In the genomic region with DNA sequence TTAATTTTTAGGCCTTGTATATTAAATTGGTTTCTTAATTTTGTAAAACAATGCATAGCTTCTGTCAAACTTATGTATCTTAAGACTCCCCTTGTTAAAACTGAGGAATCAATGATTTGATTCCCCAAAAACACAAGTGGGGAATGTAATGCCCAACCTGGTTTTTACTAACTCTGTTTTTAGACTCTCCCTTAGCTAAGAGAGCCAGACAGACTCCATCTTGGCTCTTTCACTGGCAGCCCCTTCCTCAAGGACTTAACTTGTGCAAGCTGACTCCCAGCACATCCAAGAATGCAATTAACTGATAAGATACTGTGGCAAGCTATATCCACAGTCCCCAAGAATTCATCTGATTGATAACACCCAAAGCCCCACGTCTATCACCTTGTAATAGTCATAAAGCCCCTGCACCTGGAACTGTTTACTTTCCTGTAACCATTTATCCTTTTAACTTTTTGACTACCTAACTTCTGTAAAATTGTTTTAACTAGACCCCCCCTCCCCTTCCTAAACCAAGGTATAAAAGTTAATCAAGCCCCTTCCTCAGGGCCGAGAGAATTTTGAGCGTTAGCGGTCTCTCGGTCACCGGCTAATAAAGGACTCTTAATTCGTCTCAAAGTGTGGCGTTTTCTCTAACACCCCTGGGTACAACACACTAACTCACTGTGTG, we compare ENCODE assay signal across 8 cellular contexts. TPM values are rescaled to one million over a fixed set of nuclear protein-coding genes. Genes with fewer than 3 reads are reported as not detected.
A peak's percentile ranks its signal among the peaks of the same experiment; 100 is the strongest.
DNase-seq lines count a peak whose midpoint lies in the region; ATAC-seq and TF ChIP-seq lines count a peak whose summit lies in the region.
"Not testable (repeated sequence)": the region's sequence is repeated elsewhere in the genome, so short reads cannot be mapped to it uniquely, and the experiment has no call there.

No MANE protein-coding gene starts in this region.

- peak overlapping the region; percentile 84 for H3K27ac ChIP-seq in 22Rv1
- H3K27ac ChIP-seq in RWPE2 (ENCODE audit: poor library complexity, severe bottlenecking): peak overlapping the region; percentile 56
- peak overlapping the region; percentile 69 for H3K27ac ChIP-seq in ectodermal cell (ENCODE audit: insufficient read depth, low read depth, low read length, poor library complexity, severe bottlenecking)
- not testable (repeated sequence) for H3K27ac ChIP-seq in iPS DF 6.9 (ENCODE audit: low read length)
- peak overlapping the region; percentile 81 for H3K27ac ChIP-seq in naive thymus-derived CD4-positive, alpha-beta T cell (ENCODE audit: low read depth, low read length)
- peak overlapping the region; percentile 60 to 95 (median 90) for H3K27ac ChIP-seq in spleen

- H3K36me3 ChIP-seq in H7 (replicated peaks; ENCODE audit: control insufficient read depth, insufficient read depth, low read length); RWPE2 (ENCODE audit: low read depth); ectodermal cell (ENCODE audit: control insufficient read depth, insufficient read depth, low read length); iPS DF 6.9 (ENCODE audit: control insufficient read depth, insufficient read depth, low read length); naive thymus-derived CD4-positive, alpha-beta T cell (ENCODE audit: control insufficient read depth in 2 of 3, insufficient read depth in 3 of 3, low read length in 3 of 3); spleen: not testable (repeated sequence)

- not testable (repeated sequence) for H3K9me3 Mint-ChIP-seq in activated naive CD4-positive, alpha-beta T cell treated with anti-CD3 and anti-CD28 coated beads, Interleukin-2, amount 50 U/mL, for 24 hours; naive thymus-derived CD4-positive, alpha-beta T cell

- POLR2A ChIA-PET in naive thymus-derived CD4-positive, alpha-beta T cell (lab: Charles Lee): not testable (repeated sequence)

- CTCF ChIA-PET in naive thymus-derived CD4-positive, alpha-beta T cell (lab: Charles Lee): not testable (repeated sequence)

- not testable (repeated sequence) for TF ChIP-seq CTCF in 22Rv1 (IDR thresholded peaks at IDR 0.05); RWPE2 (IDR thresholded peaks at IDR 0.05; ENCODE audit: poor library complexity, severe bottlenecking); spleen (IDR thresholded peaks at IDR 0.05 in 8 of 11, conservative IDR thresholded peaks at IDR 0.05 in 3 of 11)

- not testable (repeated sequence) for H3K36me3 Mint-ChIP-seq in activated naive CD4-positive, alpha-beta T cell treated with anti-CD3 and anti-CD28 coated beads, Interleukin-2, amount 50 U/mL, for 24 hours; naive thymus-derived CD4-positive, alpha-beta T cell

- not testable (repeated sequence) for DNase-seq in H7; RWPE2 (ENCODE audit: low spot score); iPS DF 6.9 (ENCODE audit: low read depth, low spot score); naive thymus-derived CD4-positive, alpha-beta T cell; spleen

- intact Hi-C loops in naive thymus-derived CD4-positive, alpha-beta T cell (cut with micrococcal nuclease): loop anchor here (1.0 to 5.0 kb wide), 8 partner anchors 19 to 697 kb away; a partner anchor contains a TSS
- intact Hi-C loops in spleen (cut with DNase I; ENCODE audit: low total_unique reads): not testable (repeated sequence)

- peaks cover 21% of the 10 kb centered on the region for H3K4me1 Mint-ChIP-seq in activated naive CD4-positive, alpha-beta T cell treated with anti-CD3 and anti-CD28 coated beads, Interleukin-2, amount 50 U/mL, for 24 hours
- H3K4me1 Mint-ChIP-seq in naive thymus-derived CD4-positive, alpha-beta T cell: peaks cover 9 to 24% (median 14%) of the 10 kb centered on the region in 7 donors

- not testable (repeated sequence) for H3K27me3 Mint-ChIP-seq in activated naive CD4-positive, alpha-beta T cell treated with anti-CD3 and anti-CD28 coated beads, Interleukin-2, amount 50 U/mL, for 24 hours; naive thymus-derived CD4-positive, alpha-beta T cell

- H3K4me3 ChIP-seq in H7 (ENCODE audit: insufficient read depth, low read depth, low read length): peak overlapping the region; percentile 61
- H3K4me3 ChIP-seq in RWPE2 (ENCODE audit: severe bottlenecking): peak overlapping the region; percentile 58
- H3K4me3 ChIP-seq in ectodermal cell (ENCODE audit: insufficient read depth, low read depth, low read length): peak overlapping the region; percentile 74
- H3K4me3 ChIP-seq in iPS DF 6.9 (ENCODE audit: low read length): peak overlapping the region; percentile 71; the same call in 1 of the 2 replicates
- peak overlapping the region; percentile 66 for H3K4me3 ChIP-seq in naive thymus-derived CD4-positive, alpha-beta T cell (ENCODE audit: low read length)
- H3K4me3 ChIP-seq in spleen: peak overlapping the region; percentile 42 to 91 (median 69)

- 20 to 26% methylated on average over 7 of the region's 8 CpGs for WGBS in ectodermal cell, 2 experiments
- no CpG with 5 or more reads among the region's 8 CpGs for WGBS in iPS DF 6.9 (ENCODE audit: insufficient coverage, insufficient read length)
- 5 to 17% (median 9%) methylated on average over 7 of the region's 8 CpGs for WGBS in spleen, 5 donors

- H3K27me3 ChIP-seq in H7 (ENCODE audit: control insufficient read depth, insufficient read depth, low read length); RWPE2 (ENCODE audit: insufficient read depth, poor library complexity, severe bottlenecking); ectodermal cell (ENCODE audit: control insufficient read depth, insufficient read depth, low read length, poor library complexity, severe bottlenecking); iPS DF 6.9 (ENCODE audit: control insufficient read depth, insufficient read depth, low read length); naive thymus-derived CD4-positive, alpha-beta T cell (ENCODE audit: control insufficient read depth in 2 of 2, insufficient read depth in 2 of 2, low read length in 2 of 2); spleen (replicated peaks in 1 of 7): not testable (repeated sequence)

- not testable (repeated sequence) for H3K4me1 ChIP-seq in RWPE2 (ENCODE audit: insufficient read depth, poor library complexity, severe bottlenecking); ectodermal cell (ENCODE audit: control insufficient read depth, insufficient read depth, low read length); iPS DF 6.9 (ENCODE audit: control insufficient read depth, insufficient read depth, low read length); naive thymus-derived CD4-positive, alpha-beta T cell (ENCODE audit: control insufficient read depth in 2 of 2, insufficient read depth in 2 of 2, low read length in 2 of 2)
- H3K4me1 ChIP-seq in spleen: peaks cover 0 to 14% (median 10%) of the 10 kb centered on the region in 6 donors

- not testable (repeated sequence) for TF ChIP-seq POLR2A in spleen (IDR thresholded peaks at IDR 0.05)

- H3K9me3 ChIP-seq in RWPE2 (ENCODE audit: severe bottlenecking); ectodermal cell (ENCODE audit: control insufficient read depth, low read length); iPS DF 6.9 (ENCODE audit: control insufficient read depth, insufficient read depth, low read length); naive thymus-derived CD4-positive, alpha-beta T cell (ENCODE audit: control insufficient read depth in 2 of 3, low read length in 3 of 3); spleen: not testable (repeated sequence)

- peak overlapping the region; percentile 90 for H3K27ac Mint-ChIP-seq in activated naive CD4-positive, alpha-beta T cell treated with anti-CD3 and anti-CD28 coated beads, Interleukin-2, amount 50 U/mL, for 24 hours
- peak overlapping the region; percentile 85 to 97 (median 92) for H3K27ac Mint-ChIP-seq in naive thymus-derived CD4-positive, alpha-beta T cell

- H3K4me3 Mint-ChIP-seq in activated naive CD4-positive, alpha-beta T cell treated with anti-CD3 and anti-CD28 coated beads, Interleukin-2, amount 50 U/mL, for 24 hours: peak overlapping the region; percentile 90
- peak overlapping the region; percentile 80 to 96 (median 90) for H3K4me3 Mint-ChIP-seq in naive thymus-derived CD4-positive, alpha-beta T cell

- not testable (repeated sequence) for ATAC-seq in RWPE2 (ENCODE audit: low read depth); naive thymus-derived CD4-positive, alpha-beta T cell

RNA-seq across cellular contexts. Expression of a gene that starts 0.8 kb away (rescaled TPM):
- 7.7 and 8.2 TPM in 2 replicates for total RNA-seq in H7 (2014; rRNA removed; shearing (Covaris generic))
- polyA plus RNA-seq in ectodermal cell (2013, experiment 1 of 4): 15.2 TPM
- 17.2 TPM for polyA plus RNA-seq in ectodermal cell (2013, experiment 2 of 4)
- polyA plus RNA-seq in ectodermal cell (2013, experiment 3 of 4): 14.8 TPM
- 17.5 TPM for polyA plus RNA-seq in ectodermal cell (2013, experiment 4 of 4)
- 10 to 100 TPM in 2 of 5 experiments, 1 to 10 TPM in 3; 4.5 to 16.5 (median 8.4) TPM for total RNA-seq in naive thymus-derived CD4-positive, alpha-beta T cell
- 1 to 10 TPM; 1.9 to 4.0 TPM for polyA plus RNA-seq in naive thymus-derived CD4-positive, alpha-beta T cell
- total RNA-seq in spleen: 10 to 100 TPM in 1 of 7 donors, 1 to 10 TPM in 6; 5.1 to 11.5 (median 9.2) TPM
- 1 to 10 TPM; 1.3 to 2.8 (median 2.7) TPM for polyA plus RNA-seq in spleen
